Comparison of ENCODE assay signal across 1 cellular context in genomic region chr19:40348125-40348913, GRCh38.
TF ChIP-seq lines count a peak whose summit lies in the region.

Gene C19orf47 (minus strand): TSS chr19:40348397. CDS start chr19:40341857, 6,540 bp downstream.
Gene PLD3 (plus strand): TSS chr19:40348695. CDS start chr19:40366484, 17,789 bp downstream.

TF ChIP-seq in SK-N-SH, 30 proteins besides CTCF, POLR2A, EP300 and RAD21 (continued from another document):
- 0 out of 2 replicates have a peak, but pooled peaks have one; percentile 7 for TF ChIP-seq PBX3 (IDR thresholded peaks at IDR 0.05)
